ENCODE assay signal across 14 cellular contexts in genomic region chr3:189805375-189806067, GRCh38.
"Had no signal": no experiment of that assay in that cellular context is flagged by ENCODE, and none has a peak within 500 bp of the region (broad histone marks: within the 10 kb centered on the region; RNA-seq: fewer than 3 reads in every experiment).

No MANE protein-coding gene starts in this region.

- H3K4me3 Mint-ChIP-seq: activated CD4-positive, alpha-beta memory T cell treated with anti-CD3 and anti-CD28 coated beads, Interleukin-2, amount 10 ng/mL, durations not matched to agents 7 days and 5 days; activated T-helper 1 cell treated with anti-CD3 and anti-CD28 coated beads, Interleukin-12 subunit alpha, Interleukin-12 subunit beta, Interleukin-2, Interleukin-4 antibody, amounts not matched to agents 30 ng/mL and 10 ng/mL and 1 ng/mL, durations not matched to agents 14 hours and 24 hours and 36 hours; stimulated activated naive B cell treated with anti-CD40 and anti-IgM and Interleukin-4, amounts not matched to agents 10 μg/mL and 1 μg/mL and 100 μg/mL, for 72 hours had no signal

- ATAC-seq: stimulated activated naive B cell treated with anti-CD40 and anti-IgM and Interleukin-4, amounts not matched to agents 10 μg/mL and 1 μg/mL and 100 μg/mL, for 72 hours; upper lobe of right lung had no signal

- H3K27ac Mint-ChIP-seq: activated CD4-positive, alpha-beta memory T cell treated with anti-CD3 and anti-CD28 coated beads, Interleukin-2, amount 10 ng/mL, durations not matched to agents 7 days and 5 days; activated T-helper 1 cell treated with anti-CD3 and anti-CD28 coated beads, Interleukin-12 subunit alpha, Interleukin-12 subunit beta, Interleukin-2, Interleukin-4 antibody, amounts not matched to agents 30 ng/mL and 10 ng/mL and 1 ng/mL, durations not matched to agents 14 hours and 24 hours and 36 hours; stimulated activated naive B cell treated with anti-CD40 and anti-IgM and Interleukin-4, amounts not matched to agents 10 μg/mL and 1 μg/mL and 100 μg/mL, for 72 hours had no signal

- H3K27ac ChIP-seq: ascending aorta, spleen, upper lobe of right lung had no signal

- H3K4me1 Mint-ChIP-seq: activated CD4-positive, alpha-beta memory T cell treated with anti-CD3 and anti-CD28 coated beads, Interleukin-2, amount 10 ng/mL, durations not matched to agents 7 days and 5 days; stimulated activated naive B cell treated with anti-CD40 and anti-IgM and Interleukin-4, amounts not matched to agents 10 μg/mL and 1 μg/mL and 100 μg/mL, for 72 hours had no signal

- H3K36me3 Mint-ChIP-seq: stimulated activated naive B cell treated with anti-CD40 and anti-IgM and Interleukin-4, amounts not matched to agents 10 μg/mL and 1 μg/mL and 100 μg/mL, for 72 hours had no signal

- H3K4me1 ChIP-seq: ascending aorta, spleen, upper lobe of right lung had no signal

- H3K9me3 Mint-ChIP-seq: activated CD4-positive, alpha-beta memory T cell treated with anti-CD3 and anti-CD28 coated beads, Interleukin-2, amount 10 ng/mL, durations not matched to agents 7 days and 5 days; activated T-helper 1 cell treated with anti-CD3 and anti-CD28 coated beads, Interleukin-12 subunit alpha, Interleukin-12 subunit beta, Interleukin-2, Interleukin-4 antibody, amounts not matched to agents 30 ng/mL and 10 ng/mL and 1 ng/mL, durations not matched to agents 14 hours and 24 hours and 36 hours had no signal

- H3K27me3 Mint-ChIP-seq: activated CD4-positive, alpha-beta memory T cell treated with anti-CD3 and anti-CD28 coated beads, Interleukin-2, amount 10 ng/mL, durations not matched to agents 7 days and 5 days; stimulated activated naive B cell treated with anti-CD40 and anti-IgM and Interleukin-4, amounts not matched to agents 10 μg/mL and 1 μg/mL and 100 μg/mL, for 72 hours had no signal

- DNase-seq: activated CD4-positive, alpha-beta memory T cell treated with anti-CD3 and anti-CD28 coated beads, Interleukin-2, amount 10 ng/mL, durations not matched to agents 7 days and 5 days; activated CD4-positive, alpha-beta T cell treated with anti-CD3 and anti-CD28 coated beads for 1 hour; activated CD8-positive, alpha-beta memory T cell treated with anti-CD3 and anti-CD28 coated beads, Interleukin-2, amount 50 U/mL, for 48 hours; activated naive CD4-positive, alpha-beta T cell; effector CD4-positive, alpha-beta T cell; hippocampal formation; kidney glomerular epithelial cell; spleen; stimulated activated CD4-positive, alpha-beta T cell treated with anti-CD3 and anti-CD28 coated beads, Interleukin-1b, Interleukin-23, amount 100 ng/mL, for 48 hours; stimulated activated naive B cell treated with anti-CD40 and anti-IgM and Interleukin-4, amounts not matched to agents 10 μg/mL and 1 μg/mL and 100 μg/mL, for 72 hours; upper lobe of right lung had no signal

- H3K4me3 ChIP-seq: ascending aorta, cardiac muscle cell, spleen, upper lobe of right lung had no signal

- H3K36me3 ChIP-seq: ascending aorta, cardiac muscle cell, spleen, upper lobe of right lung had no signal

- H3K27me3 ChIP-seq: ascending aorta, spleen, upper lobe of right lung had no signal

- H3K9me3 ChIP-seq: ascending aorta, spleen, upper lobe of right lung had no signal
